Comparison of ENCODE assay signal across 29 cellular contexts in genomic region chr9:124791106-124791505, GRCh38. TPM values are rescaled to one million over a fixed set of nuclear protein-coding genes. Genes with fewer than 3 reads are reported as not detected.
"Had no signal": no experiment of that assay in that cellular context is flagged by ENCODE, and none has a peak within 500 bp of the region (broad histone marks: within the 10 kb centered on the region; RNA-seq: fewer than 3 reads in every experiment).

No MANE protein-coding gene starts in this region.

- H3K36me3 ChIP-seq: ascending aorta, lower lobe of right lung, pancreas, right atrium auricular region, thoracic aorta had no signal

- H3K4me1 ChIP-seq: ascending aorta had no signal

- H3K27me3 ChIP-seq: ascending aorta, esophagus squamous epithelium, pancreas, right atrium auricular region had no signal

- H3K9me3 ChIP-seq: ascending aorta, esophagus squamous epithelium, lower lobe of right lung, pancreas, psoas muscle, right atrium auricular region, thoracic aorta had no signal

- H3K4me3 ChIP-seq: ascending aorta, esophagus squamous epithelium, lower lobe of right lung, pancreas, psoas muscle, right atrium auricular region, smooth muscle cell, thoracic aorta had no signal

- DNase-seq: activated CD4-positive, alpha-beta memory T cell treated with anti-CD3 and anti-CD28 coated beads, Interleukin-2, amount 10 ng/mL, durations not matched to agents 7 days and 5 days; activated CD4-positive, alpha-beta T cell treated with anti-CD3 and anti-CD28 coated beads for 1 hour; activated CD4-positive, alpha-beta T cell treated with anti-CD3 and anti-CD28 coated beads, Interleukin-2, amount 10 ng/mL, durations not matched to agents 7 days and 5 days; activated CD8-positive, alpha-beta memory T cell treated with anti-CD3 and anti-CD28 coated beads, Interleukin-2, amount 50 U/mL, for 48 hours; activated gamma-delta T cell; activated naive CD8-positive, alpha-beta T cell treated with anti-CD3 and anti-CD28 coated beads, Interleukin-2, amount 10 ng/mL, durations not matched to agents 7 days and 5 days; activated T-cell treated with anti-CD3 and anti-CD28 coated beads, Interleukin-2, amount 50 U/mL, for 24 hours; caudate nucleus; dermis blood vessel endothelial cell; effector CD4-positive, alpha-beta T cell; esophagus squamous epithelium; kidney glomerular epithelial cell; lower lobe of right lung; mesendoderm; nucleus accumbens; psoas muscle; stimulated activated CD4-positive, alpha-beta T cell treated with anti-CD3 and anti-CD28 coated beads, Interleukin-15, amount 100 ng/mL, for 24 hours had no signal

- H3K36me3 Mint-ChIP-seq: activated naive CD4-positive, alpha-beta T cell treated with anti-CD3 and anti-CD28 coated beads, Interleukin-2, amount 10 ng/mL, durations not matched to agents 7 days and 5 days; activated naive CD8-positive, alpha-beta T cell treated with anti-CD3 and anti-CD28 coated beads, Interleukin-2, amount 10 ng/mL, durations not matched to agents 7 days and 5 days; brain; type B pancreatic cell had no signal

- ATAC-seq: left lobe of liver, lower lobe of right lung, psoas muscle had no signal

- H3K4me1 Mint-ChIP-seq: activated CD4-positive, alpha-beta memory T cell treated with anti-CD3 and anti-CD28 coated beads, Interleukin-2, amount 10 ng/mL, durations not matched to agents 7 days and 5 days; activated CD4-positive, alpha-beta T cell treated with anti-CD3 and anti-CD28 coated beads, Interleukin-2, amount 10 ng/mL, durations not matched to agents 7 days and 5 days had no signal

- H3K27ac Mint-ChIP-seq: activated CD4-positive, alpha-beta memory T cell treated with anti-CD3 and anti-CD28 coated beads, Interleukin-2, amount 10 ng/mL, durations not matched to agents 7 days and 5 days; activated CD4-positive, alpha-beta T cell treated with anti-CD3 and anti-CD28 coated beads, Interleukin-2, amount 10 ng/mL, durations not matched to agents 7 days and 5 days; activated naive CD4-positive, alpha-beta T cell treated with anti-CD3 and anti-CD28 coated beads, Interleukin-2, amount 10 ng/mL, durations not matched to agents 7 days and 5 days; activated naive CD8-positive, alpha-beta T cell treated with anti-CD3 and anti-CD28 coated beads, Interleukin-2, amount 10 ng/mL, durations not matched to agents 7 days and 5 days; activated T-cell treated with anti-CD3 and anti-CD28 coated beads, Interleukin-2, amount 50 U/mL, for 24 hours; stimulated activated naive CD8-positive, alpha-beta T cell treated with anti-CD3 and anti-CD28 coated beads, Interleukin-15, Interleukin-2, amounts not matched to agents 100 ng/mL and 50 ng/mL, for 24 hours; type B pancreatic cell had no signal

- H3K9me3 Mint-ChIP-seq: activated CD4-positive, alpha-beta memory T cell treated with anti-CD3 and anti-CD28 coated beads, Interleukin-2, amount 10 ng/mL, durations not matched to agents 7 days and 5 days; activated CD4-positive, alpha-beta T cell treated with anti-CD3 and anti-CD28 coated beads, Interleukin-2, amount 10 ng/mL, durations not matched to agents 7 days and 5 days; activated naive CD4-positive, alpha-beta T cell treated with anti-CD3 and anti-CD28 coated beads, Interleukin-2, amount 10 ng/mL, durations not matched to agents 7 days and 5 days; activated naive CD8-positive, alpha-beta T cell treated with anti-CD3 and anti-CD28 coated beads, Interleukin-2, amount 10 ng/mL, durations not matched to agents 7 days and 5 days; activated T-cell treated with anti-CD3 and anti-CD28 coated beads, Interleukin-2, amount 50 U/mL, for 24 hours; brain; stimulated activated naive CD8-positive, alpha-beta T cell treated with anti-CD3 and anti-CD28 coated beads, Interleukin-15, Interleukin-2, amounts not matched to agents 100 ng/mL and 50 ng/mL, for 24 hours; type B pancreatic cell had no signal

- H3K27ac ChIP-seq: ascending aorta, epithelial cell of prostate, esophagus squamous epithelium, lower lobe of right lung, pancreas, psoas muscle, right atrium auricular region, thoracic aorta, VCaP had no signal

- H3K27me3 Mint-ChIP-seq: activated CD4-positive, alpha-beta memory T cell treated with anti-CD3 and anti-CD28 coated beads, Interleukin-2, amount 10 ng/mL, durations not matched to agents 7 days and 5 days had no signal

- H3K4me3 Mint-ChIP-seq: activated CD4-positive, alpha-beta memory T cell treated with anti-CD3 and anti-CD28 coated beads, Interleukin-2, amount 10 ng/mL, durations not matched to agents 7 days and 5 days; activated CD4-positive, alpha-beta T cell treated with anti-CD3 and anti-CD28 coated beads, Interleukin-2, amount 10 ng/mL, durations not matched to agents 7 days and 5 days; activated naive CD4-positive, alpha-beta T cell treated with anti-CD3 and anti-CD28 coated beads, Interleukin-2, amount 10 ng/mL, durations not matched to agents 7 days and 5 days; activated naive CD8-positive, alpha-beta T cell treated with anti-CD3 and anti-CD28 coated beads, Interleukin-2, amount 10 ng/mL, durations not matched to agents 7 days and 5 days; activated T-cell treated with anti-CD3 and anti-CD28 coated beads, Interleukin-2, amount 50 U/mL, for 24 hours; brain; stimulated activated naive CD8-positive, alpha-beta T cell treated with anti-CD3 and anti-CD28 coated beads, Interleukin-15, Interleukin-2, amounts not matched to agents 100 ng/mL and 50 ng/mL, for 24 hours; type B pancreatic cell had no signal

RNA-seq across cellular contexts. Expression of gene OLFML2A, which starts 14.2 kb away (rescaled TPM):
- total RNA-seq: activated CD4-positive, alpha-beta memory T cell treated with anti-CD3 and anti-CD28 coated beads, Interleukin-2, amount 10 ng/mL, durations not matched to agents 7 days and 5 days; activated CD4-positive, alpha-beta T cell treated with anti-CD3 and anti-CD28 coated beads, Interleukin-2, amount 10 ng/mL, durations not matched to agents 7 days and 5 days; activated naive CD8-positive, alpha-beta T cell treated with anti-CD3 and anti-CD28 coated beads, Interleukin-2, amount 10 ng/mL, durations not matched to agents 7 days and 5 days had no signal
